ENCODE assay signal across 1 cellular context in genomic region chr15:63523306-63523990, GRCh38.
TF ChIP-seq lines count a peak whose summit lies in the region.

No MANE protein-coding gene starts in this region.

TF ChIP-seq in H1, 55 proteins besides CTCF, POLR2A, EP300 and RAD21:
- TF ChIP-seq JUN (IDR thresholded peaks at IDR 0.05; ENCODE audit: low read depth, low read length) (no peak), RFX5 (IDR thresholded peaks at IDR 0.05; ENCODE audit: borderline replicate concordance, low read depth, low read length) (no peak)
